Comparison of ENCODE assay signal across 8 cellular contexts in the genomic region with DNA sequence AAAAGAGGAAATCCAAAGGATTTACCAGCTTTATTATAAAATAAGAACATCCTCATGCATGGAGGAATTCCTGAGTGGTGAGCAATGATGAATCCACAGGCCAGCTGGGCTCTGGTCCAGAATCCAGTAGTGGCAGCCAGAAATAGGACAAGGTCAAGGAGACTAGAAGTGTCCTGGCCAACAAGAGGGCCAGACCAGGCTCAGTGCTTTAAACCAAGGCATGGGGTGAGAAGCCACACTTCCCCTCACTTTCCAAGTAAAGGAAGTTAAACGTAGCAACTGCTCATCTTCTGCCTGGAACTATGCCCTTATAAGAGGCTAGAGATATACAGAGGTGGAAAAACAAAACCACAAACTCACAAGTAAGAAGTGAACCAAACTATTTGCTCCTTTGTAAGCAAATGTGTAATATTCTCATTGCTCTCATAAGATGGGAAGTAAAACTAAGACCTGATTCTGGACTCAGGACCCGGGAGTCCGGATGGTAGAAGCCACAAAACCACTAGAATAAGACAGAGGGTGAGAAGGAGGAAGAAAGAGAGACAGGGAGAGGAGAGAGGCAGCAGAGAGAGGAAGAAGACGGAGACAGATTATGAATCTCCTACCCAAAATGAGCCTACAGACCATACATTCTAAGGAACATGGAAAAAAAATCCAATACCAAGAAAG.
DNase-seq lines count a peak whose midpoint lies in the region; ATAC-seq, FAIRE-seq and TF ChIP-seq lines count a peak whose summit lies in the region.

No MANE protein-coding gene starts in this region.

- H4K8ac ChIP-seq in trophoblast cell (ENCODE audit: low read depth, low read length), result no peak overlapping the region

- H3K23ac ChIP-seq in trophoblast cell (ENCODE audit: low read length), result no peak overlapping the region

- in situ Hi-C loops in astrocyte of the spinal cord (cut with HindIII; ENCODE audit: low sequenced_read_pairs), result no loop called here

- H3K27me3 ChIP-seq in trophoblast cell (ENCODE audit: insufficient read depth, low read length), result no peaks in the 10 kb centered on the region

- H3K9ac ChIP-seq in trophoblast cell (ENCODE audit: low read length), result no peak overlapping the region

- H3K4me2 ChIP-seq in trophoblast cell (ENCODE audit: low read length), result no peak overlapping the region

- H2AFZ ChIP-seq in trophoblast cell (ENCODE audit: insufficient read depth, low read length, poor library complexity), result no peak overlapping the region

- peaks cover 4% of the 10 kb centered on the region for H3K9me3 ChIP-seq in trophoblast cell (ENCODE audit: insufficient read depth, low read depth, low read length)

- ATAC-seq in HG03039 (IDR thresholded peaks at IDR 0.05; ENCODE audit: unreplicated experiment), result no peak

- H2BK5ac ChIP-seq in trophoblast cell (ENCODE audit: low read depth, low read length, poor library complexity), result no peak overlapping the region

- no peak overlapping the region for H3K4ac ChIP-seq in trophoblast cell (ENCODE audit: low read depth, low read length)

- H2AK5ac ChIP-seq in trophoblast cell (ENCODE audit: low read length), result no peak overlapping the region

- TF ChIP-seq POLR2A in GM12892 (IDR thresholded peaks at IDR 0.05; ENCODE audit: low read depth, low read length), result no peak

- DNase-seq in A172 (ENCODE audit: low spot score) (peak; percentile 84), Kasumi-1 (lab: John Stamatoyannopoulos, UW) (peak; percentile 76 to 90), astrocyte of the spinal cord (ENCODE audit: low read depth, low spot score) (peak; percentile 91), kidney tubule cell (ENCODE audit: low spot score) (peak; percentile 91), trophoblast cell (no peak), T-helper 9 cell (no peak), GM12892 (ENCODE audit: insufficient read length) (no peak)

- no peak overlapping the region for H2BK12ac ChIP-seq in trophoblast cell (ENCODE audit: low read length)

- no peak overlapping the region for H3K14ac ChIP-seq in trophoblast cell (ENCODE audit: low read length)

- no peak overlapping the region for H2BK120ac ChIP-seq in trophoblast cell (ENCODE audit: insufficient read depth, low read length, poor library complexity)

- no peaks in the 10 kb centered on the region for H3K79me2 ChIP-seq in trophoblast cell (ENCODE audit: control insufficient read depth, insufficient read depth, low read length, poor library complexity)

- no peak for FAIRE-seq in GM12892 (lab: Jason Lieb, UNC)

- no peak overlapping the region for H3K27ac ChIP-seq in trophoblast cell (ENCODE audit: low read depth, low read length)

- no peak for TF ChIP-seq CTCF in astrocyte of the spinal cord (IDR thresholded peaks at IDR 0.05; ENCODE audit: low read depth, low read length)

- no peak overlapping the region for H4K91ac ChIP-seq in trophoblast cell (ENCODE audit: low read depth, low read length)

- no peak overlapping the region for H3K18ac ChIP-seq in trophoblast cell (ENCODE audit: low read length)

- no CpG with 5 or more reads among the region's 4 CpGs for WGBS in trophoblast cell (ENCODE audit: extremely low coverage, insufficient coverage, insufficient read length)

- H3K36me3 ChIP-seq in trophoblast cell (ENCODE audit: control insufficient read depth in 1 of 2, insufficient read depth in 2 of 2, low read length in 2 of 2), result no peaks in the 10 kb centered on the region

- H3K4me3 ChIP-seq in astrocyte of the spinal cord (ENCODE audit: low read depth, low read length) (no peak overlapping the region), trophoblast cell (ENCODE audit: low read depth, low read length) (no peak overlapping the region)

- peaks cover 0 to 2% of the 10 kb centered on the region in 2 experiments for H3K4me1 ChIP-seq in trophoblast cell (ENCODE audit: control insufficient read depth in 1 of 2, insufficient read depth in 2 of 2, low read length in 2 of 2)

- no peaks in the 10 kb centered on the region for H3K79me1 ChIP-seq in trophoblast cell (ENCODE audit: low read length)

- H4K12ac ChIP-seq in trophoblast cell (ENCODE audit: low read depth, low read length), result no peak overlapping the region

Comparison
In these comparisons a context has a peak if more than half of its experiments do, and no peak if none do; other contexts are left out.
1. DNase-seq: peak in A172 (single experiment), Kasumi-1 (2 of 2), astrocyte of the spinal cord (single experiment) and kidney tubule cell (single experiment); none in trophoblast cell (0 of 2), T-helper 9 cell (single experiment) and GM12892 (single experiment).